ENCODE assay signal across 2 cellular contexts in genomic region chr3:76047368-76047767, GRCh38.
TF ChIP-seq lines count a peak whose summit lies in the region.

No MANE protein-coding gene starts in this region.

TF ChIP-seq in GM23338, 12 proteins besides CTCF, POLR2A, EP300 and RAD21:
- TF ChIP-seq, protein P1, sequence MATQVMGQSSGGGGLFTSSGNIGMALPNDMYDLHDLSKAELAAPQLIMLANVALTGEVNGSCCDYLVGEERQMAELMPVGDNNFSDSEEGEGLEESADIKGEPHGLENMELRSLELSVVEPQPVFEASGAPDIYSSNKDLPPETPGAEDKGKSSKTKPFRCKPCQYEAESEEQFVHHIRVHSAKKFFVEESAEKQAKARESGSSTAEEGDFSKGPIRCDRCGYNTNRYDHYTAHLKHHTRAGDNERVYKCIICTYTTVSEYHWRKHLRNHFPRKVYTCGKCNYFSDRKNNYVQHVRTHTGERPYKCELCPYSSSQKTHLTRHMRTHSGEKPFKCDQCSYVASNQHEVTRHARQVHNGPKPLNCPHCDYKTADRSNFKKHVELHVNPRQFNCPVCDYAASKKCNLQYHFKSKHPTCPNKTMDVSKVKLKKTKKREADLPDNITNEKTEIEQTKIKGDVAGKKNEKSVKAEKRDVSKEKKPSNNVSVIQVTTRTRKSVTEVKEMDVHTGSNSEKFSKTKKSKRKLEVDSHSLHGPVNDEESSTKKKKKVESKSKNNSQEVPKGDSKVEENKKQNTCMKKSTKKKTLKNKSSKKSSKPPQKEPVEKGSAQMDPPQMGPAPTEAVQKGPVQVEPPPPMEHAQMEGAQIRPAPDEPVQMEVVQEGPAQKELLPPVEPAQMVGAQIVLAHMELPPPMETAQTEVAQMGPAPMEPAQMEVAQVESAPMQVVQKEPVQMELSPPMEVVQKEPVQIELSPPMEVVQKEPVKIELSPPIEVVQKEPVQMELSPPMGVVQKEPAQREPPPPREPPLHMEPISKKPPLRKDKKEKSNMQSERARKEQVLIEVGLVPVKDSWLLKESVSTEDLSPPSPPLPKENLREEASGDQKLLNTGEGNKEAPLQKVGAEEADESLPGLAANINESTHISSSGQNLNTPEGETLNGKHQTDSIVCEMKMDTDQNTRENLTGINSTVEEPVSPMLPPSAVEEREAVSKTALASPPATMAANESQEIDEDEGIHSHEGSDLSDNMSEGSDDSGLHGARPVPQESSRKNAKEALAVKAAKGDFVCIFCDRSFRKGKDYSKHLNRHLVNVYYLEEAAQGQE (IDR thresholded peaks at IDR 0.05; ENCODE audit: unreplicated experiment), result no peak
- no peak for TF ChIP-seq POLR2AphosphoS5 (IDR thresholded peaks at IDR 0.05; ENCODE audit: low read depth)
- TF ChIP-seq NANOG (IDR thresholded peaks at IDR 0.05; ENCODE audit: borderline replicate concordance), result no peak
- no peak for TF ChIP-seq ZNF331 (CRISPR knock-in tag; IDR thresholded peaks at IDR 0.05; ENCODE audit: low read depth)
- no peak for TF ChIP-seq STAT1 (IDR thresholded peaks at IDR 0.05; ENCODE audit: unreplicated experiment)
- TF ChIP-seq EZH2phosphoT487 (IDR thresholded peaks at IDR 0.05; ENCODE audit: unreplicated experiment), result no peak
- TF ChIP-seq ETS1 (IDR thresholded peaks at IDR 0.05), result no peak
- TF ChIP-seq ZNF114 (CRISPR knock-in tag; IDR thresholded peaks at IDR 0.05), result no peak
- TF ChIP-seq EZH2 (IDR thresholded peaks at IDR 0.05; ENCODE audit: low read depth, unreplicated experiment), result no peak
- no peak for TF ChIP-seq CREB1 (CRISPR knock-in tag; IDR thresholded peaks at IDR 0.05; ENCODE audit: low read depth)
- TF ChIP-seq, protein P2, sequence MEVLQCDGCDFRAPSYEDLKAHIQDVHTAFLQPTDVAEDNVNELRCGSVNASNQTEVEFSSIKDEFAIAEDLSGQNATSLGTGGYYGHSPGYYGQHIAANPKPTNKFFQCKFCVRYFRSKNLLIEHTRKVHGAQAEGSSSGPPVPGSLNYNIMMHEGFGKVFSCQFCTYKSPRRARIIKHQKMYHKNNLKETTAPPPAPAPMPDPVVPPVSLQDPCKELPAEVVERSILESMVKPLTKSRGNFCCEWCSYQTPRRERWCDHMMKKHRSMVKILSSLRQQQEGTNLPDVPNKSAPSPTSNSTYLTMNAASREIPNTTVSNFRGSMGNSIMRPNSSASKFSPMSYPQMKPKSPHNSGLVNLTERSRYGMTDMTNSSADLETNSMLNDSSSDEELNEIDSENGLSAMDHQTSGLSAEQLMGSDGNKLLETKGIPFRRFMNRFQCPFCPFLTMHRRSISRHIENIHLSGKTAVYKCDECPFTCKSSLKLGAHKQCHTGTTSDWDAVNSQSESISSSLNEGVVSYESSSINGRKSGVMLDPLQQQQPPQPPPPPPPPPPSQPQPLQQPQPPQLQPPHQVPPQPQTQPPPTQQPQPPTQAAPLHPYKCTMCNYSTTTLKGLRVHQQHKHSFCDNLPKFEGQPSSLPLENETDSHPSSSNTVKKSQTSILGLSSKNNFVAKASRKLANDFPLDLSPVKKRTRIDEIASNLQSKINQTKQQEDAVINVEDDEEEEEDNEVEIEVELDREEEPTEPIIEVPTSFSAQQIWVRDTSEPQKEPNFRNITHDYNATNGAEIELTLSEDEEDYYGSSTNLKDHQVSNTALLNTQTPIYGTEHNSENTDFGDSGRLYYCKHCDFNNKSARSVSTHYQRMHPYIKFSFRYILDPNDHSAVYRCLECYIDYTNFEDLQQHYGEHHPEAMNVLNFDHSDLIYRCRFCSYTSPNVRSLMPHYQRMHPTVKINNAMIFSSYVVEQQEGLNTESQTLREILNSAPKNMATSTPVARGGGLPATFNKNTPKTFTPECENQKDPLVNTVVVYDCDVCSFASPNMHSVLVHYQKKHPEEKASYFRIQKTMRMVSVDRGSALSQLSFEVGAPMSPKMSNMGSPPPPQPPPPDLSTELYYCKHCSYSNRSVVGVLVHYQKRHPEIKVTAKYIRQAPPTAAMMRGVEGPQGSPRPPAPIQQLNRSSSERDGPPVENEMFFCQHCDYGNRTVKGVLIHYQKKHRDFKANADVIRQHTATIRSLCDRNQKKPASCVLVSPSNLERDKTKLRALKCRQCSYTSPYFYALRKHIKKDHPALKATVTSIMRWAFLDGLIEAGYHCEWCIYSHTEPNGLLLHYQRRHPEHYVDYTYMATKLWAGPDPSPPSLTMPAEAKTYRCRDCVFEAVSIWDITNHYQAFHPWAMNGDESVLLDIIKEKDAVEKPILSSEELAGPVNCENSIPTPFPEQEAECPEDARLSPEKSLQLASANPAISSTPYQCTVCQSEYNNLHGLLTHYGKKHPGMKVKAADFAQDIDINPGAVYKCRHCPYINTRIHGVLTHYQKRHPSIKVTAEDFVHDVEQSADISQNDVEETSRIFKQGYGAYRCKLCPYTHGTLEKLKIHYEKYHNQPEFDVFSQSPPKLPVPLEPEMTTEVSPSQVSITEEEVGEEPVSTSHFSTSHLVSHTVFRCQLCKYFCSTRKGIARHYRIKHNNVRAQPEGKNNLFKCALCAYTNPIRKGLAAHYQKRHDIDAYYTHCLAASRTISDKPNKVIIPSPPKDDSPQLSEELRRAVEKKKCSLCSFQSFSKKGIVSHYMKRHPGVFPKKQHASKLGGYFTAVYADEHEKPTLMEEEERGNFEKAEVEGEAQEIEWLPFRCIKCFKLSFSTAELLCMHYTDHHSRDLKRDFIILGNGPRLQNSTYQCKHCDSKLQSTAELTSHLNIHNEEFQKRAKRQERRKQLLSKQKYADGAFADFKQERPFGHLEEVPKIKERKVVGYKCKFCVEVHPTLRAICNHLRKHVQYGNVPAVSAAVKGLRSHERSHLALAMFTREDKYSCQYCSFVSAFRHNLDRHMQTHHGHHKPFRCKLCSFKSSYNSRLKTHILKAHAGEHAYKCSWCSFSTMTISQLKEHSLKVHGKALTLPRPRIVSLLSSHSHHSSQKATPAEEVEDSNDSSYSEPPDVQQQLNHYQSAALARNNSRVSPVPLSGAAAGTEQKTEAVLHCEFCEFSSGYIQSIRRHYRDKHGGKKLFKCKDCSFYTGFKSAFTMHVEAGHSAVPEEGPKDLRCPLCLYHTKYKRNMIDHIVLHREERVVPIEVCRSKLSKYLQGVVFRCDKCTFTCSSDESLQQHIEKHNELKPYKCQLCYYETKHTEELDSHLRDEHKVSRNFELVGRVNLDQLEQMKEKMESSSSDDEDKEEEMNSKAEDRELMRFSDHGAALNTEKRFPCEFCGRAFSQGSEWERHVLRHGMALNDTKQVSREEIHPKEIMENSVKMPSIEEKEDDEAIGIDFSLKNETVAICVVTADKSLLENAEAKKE (CRISPR knock-in tag; IDR thresholded peaks at IDR 0.05), result no peak
- no peak for TF ChIP-seq JUNB (IDR thresholded peaks at IDR 0.05; ENCODE audit: unreplicated experiment)
TF ChIP-seq in GM23338: peak in this region for 0.

TF ChIP-seq in H1, 55 proteins besides CTCF, POLR2A, EP300 and RAD21 (continued from another document):
- TF ChIP-seq, protein P3, sequence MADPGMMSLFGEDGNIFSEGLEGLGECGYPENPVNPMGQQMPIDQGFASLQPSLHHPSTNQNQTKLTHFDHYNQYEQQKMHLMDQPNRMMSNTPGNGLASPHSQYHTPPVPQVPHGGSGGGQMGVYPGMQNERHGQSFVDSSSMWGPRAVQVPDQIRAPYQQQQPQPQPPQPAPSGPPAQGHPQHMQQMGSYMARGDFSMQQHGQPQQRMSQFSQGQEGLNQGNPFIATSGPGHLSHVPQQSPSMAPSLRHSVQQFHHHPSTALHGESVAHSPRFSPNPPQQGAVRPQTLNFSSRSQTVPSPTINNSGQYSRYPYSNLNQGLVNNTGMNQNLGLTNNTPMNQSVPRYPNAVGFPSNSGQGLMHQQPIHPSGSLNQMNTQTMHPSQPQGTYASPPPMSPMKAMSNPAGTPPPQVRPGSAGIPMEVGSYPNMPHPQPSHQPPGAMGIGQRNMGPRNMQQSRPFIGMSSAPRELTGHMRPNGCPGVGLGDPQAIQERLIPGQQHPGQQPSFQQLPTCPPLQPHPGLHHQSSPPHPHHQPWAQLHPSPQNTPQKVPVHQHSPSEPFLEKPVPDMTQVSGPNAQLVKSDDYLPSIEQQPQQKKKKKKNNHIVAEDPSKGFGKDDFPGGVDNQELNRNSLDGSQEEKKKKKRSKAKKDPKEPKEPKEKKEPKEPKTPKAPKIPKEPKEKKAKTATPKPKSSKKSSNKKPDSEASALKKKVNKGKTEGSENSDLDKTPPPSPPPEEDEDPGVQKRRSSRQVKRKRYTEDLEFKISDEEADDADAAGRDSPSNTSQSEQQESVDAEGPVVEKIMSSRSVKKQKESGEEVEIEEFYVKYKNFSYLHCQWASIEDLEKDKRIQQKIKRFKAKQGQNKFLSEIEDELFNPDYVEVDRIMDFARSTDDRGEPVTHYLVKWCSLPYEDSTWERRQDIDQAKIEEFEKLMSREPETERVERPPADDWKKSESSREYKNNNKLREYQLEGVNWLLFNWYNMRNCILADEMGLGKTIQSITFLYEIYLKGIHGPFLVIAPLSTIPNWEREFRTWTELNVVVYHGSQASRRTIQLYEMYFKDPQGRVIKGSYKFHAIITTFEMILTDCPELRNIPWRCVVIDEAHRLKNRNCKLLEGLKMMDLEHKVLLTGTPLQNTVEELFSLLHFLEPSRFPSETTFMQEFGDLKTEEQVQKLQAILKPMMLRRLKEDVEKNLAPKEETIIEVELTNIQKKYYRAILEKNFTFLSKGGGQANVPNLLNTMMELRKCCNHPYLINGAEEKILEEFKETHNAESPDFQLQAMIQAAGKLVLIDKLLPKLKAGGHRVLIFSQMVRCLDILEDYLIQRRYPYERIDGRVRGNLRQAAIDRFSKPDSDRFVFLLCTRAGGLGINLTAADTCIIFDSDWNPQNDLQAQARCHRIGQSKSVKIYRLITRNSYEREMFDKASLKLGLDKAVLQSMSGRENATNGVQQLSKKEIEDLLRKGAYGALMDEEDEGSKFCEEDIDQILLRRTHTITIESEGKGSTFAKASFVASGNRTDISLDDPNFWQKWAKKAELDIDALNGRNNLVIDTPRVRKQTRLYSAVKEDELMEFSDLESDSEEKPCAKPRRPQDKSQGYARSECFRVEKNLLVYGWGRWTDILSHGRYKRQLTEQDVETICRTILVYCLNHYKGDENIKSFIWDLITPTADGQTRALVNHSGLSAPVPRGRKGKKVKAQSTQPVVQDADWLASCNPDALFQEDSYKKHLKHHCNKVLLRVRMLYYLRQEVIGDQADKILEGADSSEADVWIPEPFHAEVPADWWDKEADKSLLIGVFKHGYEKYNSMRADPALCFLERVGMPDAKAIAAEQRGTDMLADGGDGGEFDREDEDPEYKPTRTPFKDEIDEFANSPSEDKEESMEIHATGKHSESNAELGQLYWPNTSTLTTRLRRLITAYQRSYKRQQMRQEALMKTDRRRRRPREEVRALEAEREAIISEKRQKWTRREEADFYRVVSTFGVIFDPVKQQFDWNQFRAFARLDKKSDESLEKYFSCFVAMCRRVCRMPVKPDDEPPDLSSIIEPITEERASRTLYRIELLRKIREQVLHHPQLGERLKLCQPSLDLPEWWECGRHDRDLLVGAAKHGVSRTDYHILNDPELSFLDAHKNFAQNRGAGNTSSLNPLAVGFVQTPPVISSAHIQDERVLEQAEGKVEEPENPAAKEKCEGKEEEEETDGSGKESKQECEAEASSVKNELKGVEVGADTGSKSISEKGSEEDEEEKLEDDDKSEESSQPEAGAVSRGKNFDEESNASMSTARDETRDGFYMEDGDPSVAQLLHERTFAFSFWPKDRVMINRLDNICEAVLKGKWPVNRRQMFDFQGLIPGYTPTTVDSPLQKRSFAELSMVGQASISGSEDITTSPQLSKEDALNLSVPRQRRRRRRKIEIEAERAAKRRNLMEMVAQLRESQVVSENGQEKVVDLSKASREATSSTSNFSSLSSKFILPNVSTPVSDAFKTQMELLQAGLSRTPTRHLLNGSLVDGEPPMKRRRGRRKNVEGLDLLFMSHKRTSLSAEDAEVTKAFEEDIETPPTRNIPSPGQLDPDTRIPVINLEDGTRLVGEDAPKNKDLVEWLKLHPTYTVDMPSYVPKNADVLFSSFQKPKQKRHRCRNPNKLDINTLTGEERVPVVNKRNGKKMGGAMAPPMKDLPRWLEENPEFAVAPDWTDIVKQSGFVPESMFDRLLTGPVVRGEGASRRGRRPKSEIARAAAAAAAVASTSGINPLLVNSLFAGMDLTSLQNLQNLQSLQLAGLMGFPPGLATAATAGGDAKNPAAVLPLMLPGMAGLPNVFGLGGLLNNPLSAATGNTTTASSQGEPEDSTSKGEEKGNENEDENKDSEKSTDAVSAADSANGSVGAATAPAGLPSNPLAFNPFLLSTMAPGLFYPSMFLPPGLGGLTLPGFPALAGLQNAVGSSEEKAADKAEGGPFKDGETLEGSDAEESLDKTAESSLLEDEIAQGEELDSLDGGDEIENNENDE (IDR thresholded peaks at IDR 0.05; ENCODE audit: insufficient replicate concordance, low read length), result no peak
- no peak for TF ChIP-seq KDM5A (IDR thresholded peaks at IDR 0.05; ENCODE audit: low read length)
- TF ChIP-seq SIN3A (conservative IDR thresholded peaks at IDR 0.05 in 1 of 2, IDR thresholded peaks at IDR 0.05 in 1 of 2; ENCODE audit: low read depth in 1 of 2, low read length in 2 of 2), result no peak
- no peak for TF ChIP-seq EGR1 (IDR thresholded peaks at IDR 0.05; ENCODE audit: borderline replicate concordance, low read depth, low read length)
- no peak for TF ChIP-seq SP2 (IDR thresholded peaks at IDR 0.05; ENCODE audit: low read length)
